1 cellular context compared by ENCODE assay signal in the genomic region with DNA sequence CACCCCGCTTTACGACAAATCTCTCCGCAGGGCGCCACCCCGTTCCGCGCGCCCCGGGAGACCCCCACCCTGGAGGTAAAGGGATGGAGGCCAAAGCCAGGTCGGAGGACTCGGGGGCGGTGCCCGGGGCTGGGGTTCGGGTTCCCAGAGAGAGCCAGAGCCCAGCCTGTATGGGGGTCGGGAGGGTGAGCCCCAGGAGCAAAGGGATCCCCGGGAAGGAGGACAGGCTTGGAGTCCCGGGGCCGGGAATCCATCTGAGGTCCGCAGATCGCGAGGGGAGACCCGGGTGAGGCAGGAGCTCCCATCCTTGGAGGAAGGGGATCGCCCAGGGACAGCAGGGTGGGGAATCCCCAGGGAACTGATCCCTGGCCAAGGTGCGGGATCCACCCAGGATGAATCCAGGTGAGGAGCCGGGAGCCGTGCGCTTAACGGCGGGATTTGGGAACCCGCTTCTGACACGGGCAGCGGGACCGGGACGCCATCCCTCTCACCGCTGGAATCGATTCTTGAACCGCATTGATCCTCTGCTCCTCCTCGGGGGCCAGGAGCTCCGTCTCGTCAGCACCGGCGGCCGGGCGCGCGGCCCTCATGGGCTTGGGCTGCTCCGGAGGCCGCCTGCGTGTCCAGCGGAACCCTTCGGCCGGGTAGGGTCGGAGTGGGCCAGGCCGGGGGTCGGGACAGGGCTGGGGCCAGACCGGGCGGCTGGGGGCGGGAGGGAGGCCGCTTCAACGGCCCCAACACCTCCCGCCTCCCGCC.
TF ChIP-seq lines count a peak whose summit lies in the region.

A gene with protein sequence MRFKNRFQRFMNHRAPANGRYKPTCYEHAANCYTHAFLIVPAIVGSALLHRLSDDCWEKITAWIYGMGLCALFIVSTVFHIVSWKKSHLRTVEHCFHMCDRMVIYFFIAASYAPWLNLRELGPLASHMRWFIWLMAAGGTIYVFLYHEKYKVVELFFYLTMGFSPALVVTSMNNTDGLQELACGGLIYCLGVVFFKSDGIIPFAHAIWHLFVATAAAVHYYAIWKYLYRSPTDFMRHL (minus strand): TSS at position 657 of the 756 bp plus-strand sequence. CDS start 140 bp downstream, at position 517.

TF ChIP-seq in H1, 55 proteins besides CTCF, POLR2A, EP300 and RAD21:
- TF ChIP-seq GABPA (IDR thresholded peaks at IDR 0.05; ENCODE audit: borderline replicate concordance, insufficient read depth, low read length) (no peak), BACH1 (IDR thresholded peaks at IDR 0.05; ENCODE audit: low read length) (no peak), MAFK (IDR thresholded peaks at IDR 0.05; ENCODE audit: low read depth, low read length) (no peak), RBBP5 (IDR thresholded peaks at IDR 0.05; ENCODE audit: borderline replicate concordance, low read depth, low read length) (peak; percentile 36), NANOG (IDR thresholded peaks at IDR 0.05; ENCODE audit: insufficient read depth, low read depth, low read length, poor library complexity, severe bottlenecking) (no peak), TEAD4 (IDR thresholded peaks at IDR 0.05; ENCODE audit: low read depth, low read length) (no peak), CBX8 (IDR thresholded peaks at IDR 0.05; ENCODE audit: borderline replicate concordance, low read depth, low read length) (no peak), EZH2 (IDR thresholded peaks at IDR 0.05; ENCODE audit: low read depth, low read length, severe bottlenecking) (no peak), RNF2 (IDR thresholded peaks at IDR 0.05; ENCODE audit: borderline replicate concordance, low read depth, low read length, missing control alignments, poor library complexity, severe bottlenecking) (no peak), CEBPB (IDR thresholded peaks at IDR 0.05; ENCODE audit: low read depth, low read length) (no peak), CREB1 (IDR thresholded peaks at IDR 0.05) (peak; percentile 22; the same call in 1 of the 2 replicates), POLR2AphosphoS5 (IDR thresholded peaks at IDR 0.05; ENCODE audit: low read depth, low read length) (peak; percentile 36; the same call in 1 of the 2 replicates), SIN3A (conservative IDR thresholded peaks at IDR 0.05 in 1 of 2, IDR thresholded peaks at IDR 0.05 in 1 of 2; ENCODE audit: low read depth in 1 of 2, low read length in 2 of 2) (peak in 1 of 2 experiments; percentile 25; a peak in 1 of 4 replicates), KDM4A (IDR thresholded peaks at IDR 0.05; ENCODE audit: low read depth, low read length, severe bottlenecking) (peak; percentile 72), CTBP2 (IDR thresholded peaks at IDR 0.05; ENCODE audit: borderline replicate concordance, insufficient read depth, insufficient read length, low read length) (no peak), TAF7 (optimal IDR thresholded peaks at IDR 0.05; ENCODE audit: borderline replicate concordance, low read depth, low read length) (no peak), GTF2F1 (IDR thresholded peaks at IDR 0.05; ENCODE audit: borderline replicate concordance, low read depth, low read length) (no peak), ASH2L (IDR thresholded peaks at IDR 0.05; ENCODE audit: low read length) (peak; percentile 70), TBP (IDR thresholded peaks at IDR 0.05; ENCODE audit: low read depth, low read length) (no peak), JUND (IDR thresholded peaks at IDR 0.05; ENCODE audit: low read length) (no peak), SP2 (IDR thresholded peaks at IDR 0.05; ENCODE audit: low read length) (no peak), SIRT6 (IDR thresholded peaks at IDR 0.05; ENCODE audit: low read length) (no peak), PHF8 (conservative IDR thresholded peaks at IDR 0.05; ENCODE audit: low read depth, low read length) (peak; percentile 77), YY1 (IDR thresholded peaks at IDR 0.05; ENCODE audit: low read depth, low read length) (0 out of 2 replicates have a peak, but pooled peaks have one; percentile 2), TAF1 (IDR thresholded peaks at IDR 0.05; ENCODE audit: low read depth, low read length) (peak; percentile 41; the same call in 1 of the 2 replicates)
- TF ChIP-seq, protein P1, sequence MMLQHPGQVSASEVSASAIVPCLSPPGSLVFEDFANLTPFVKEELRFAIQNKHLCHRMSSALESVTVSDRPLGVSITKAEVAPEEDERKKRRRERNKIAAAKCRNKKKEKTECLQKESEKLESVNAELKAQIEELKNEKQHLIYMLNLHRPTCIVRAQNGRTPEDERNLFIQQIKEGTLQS (IDR thresholded peaks at IDR 0.05; ENCODE audit: insufficient read depth, low read depth, low read length): no peak
- TF ChIP-seq, protein P2, sequence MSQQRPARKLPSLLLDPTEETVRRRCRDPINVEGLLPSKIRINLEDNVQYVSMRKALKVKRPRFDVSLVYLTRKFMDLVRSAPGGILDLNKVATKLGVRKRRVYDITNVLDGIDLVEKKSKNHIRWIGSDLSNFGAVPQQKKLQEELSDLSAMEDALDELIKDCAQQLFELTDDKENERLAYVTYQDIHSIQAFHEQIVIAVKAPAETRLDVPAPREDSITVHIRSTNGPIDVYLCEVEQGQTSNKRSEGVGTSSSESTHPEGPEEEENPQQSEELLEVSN (IDR thresholded peaks at IDR 0.05): 0 out of 2 replicates have a peak, but pooled peaks have one; percentile 11
